ENCODE assay signal across 19 cellular contexts in the genomic region with DNA sequence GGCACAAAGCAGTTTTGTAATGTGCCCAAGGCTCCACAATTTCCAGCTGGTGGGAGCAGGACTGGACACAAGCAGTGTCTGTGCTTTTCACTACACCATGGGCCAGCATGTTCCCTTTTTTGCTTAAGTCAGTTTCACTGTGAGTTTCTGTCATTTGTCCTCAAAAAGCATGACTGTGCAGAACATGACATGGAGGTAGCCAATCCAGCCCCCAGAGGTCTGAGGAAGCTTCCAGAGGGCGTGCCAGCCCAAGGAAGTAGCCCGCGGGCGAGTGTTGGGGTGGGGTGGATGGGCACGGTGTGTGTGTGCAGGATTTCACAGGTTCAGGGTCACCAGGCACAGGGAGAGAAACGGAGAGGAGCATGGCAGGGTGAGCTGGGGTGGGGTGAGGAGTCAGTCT. TPM values are rescaled to one million over a fixed set of nuclear protein-coding genes. Genes with fewer than 3 reads are reported as not detected.
DNase-seq lines count a peak whose midpoint lies in the region; ATAC-seq and TF ChIP-seq lines count a peak whose summit lies in the region.
"Had no signal": no experiment of that assay in that cellular context is flagged by ENCODE, and none has a peak within 500 bp of the region (broad histone marks: within the 10 kb centered on the region; RNA-seq: fewer than 3 reads in every experiment).

No MANE protein-coding gene starts in this region.

- no peaks in the 10 kb centered on the region for H3K9me3 Mint-ChIP-seq in activated CD8-positive, alpha-beta T cell treated with anti-CD3 and anti-CD28 coated beads, Interleukin-2, amount 10 ng/mL, durations not matched to agents 7 days and 5 days (ENCODE audit: insufficient read depth)
- H3K9me3 Mint-ChIP-seq: activated T-cell treated with anti-CD3 and anti-CD28 coated beads, Interleukin-2, amount 50 U/mL, for 4 hours; IgD-negative memory B cell; naive thymus-derived CD8-positive, alpha-beta T cell; T-cell had no signal

- DNase-seq in Right ventricle myocardium superior: peak; percentile 59
- no peak for DNase-seq in cardiac septum (ENCODE audit: low spot score)
- peak; percentile 52 to 57 for DNase-seq in erythroblast (lab: John Stamatoyannopoulos, UW)
- DNase-seq in medulla oblongata (ENCODE audit: extremely low spot score): peak; percentile 82
- no peak for DNase-seq in activated CD4-positive, alpha-beta T cell treated with anti-CD3 and anti-CD28 coated beads for 1 hour
- no peak for DNase-seq in activated CD8-positive, alpha-beta T cell treated with anti-CD3 and anti-CD28 coated beads, Interleukin-2, amount 10 ng/mL, durations not matched to agents 7 days and 5 days
- DNase-seq: activated CD4-positive, alpha-beta T cell treated with anti-CD3 and anti-CD28 coated beads for 48 hours; activated T-cell treated with anti-CD3 and anti-CD28 coated beads, Interleukin-2, amount 50 U/mL, for 4 hours; COR-L47; GOT3; naive thymus-derived CD8-positive, alpha-beta T cell; NCI-H1436; NCI-H446 treated with DMSO at 0.1 percent for 48 hours; PC-3; stimulated activated CD4-positive, alpha-beta T cell treated with anti-CD3 and anti-CD28 coated beads, Interleukin-2, amount 100 ng/mL, for 24 hours; T-cell had no signal

- ATAC-seq in Right ventricle myocardium superior (ENCODE audit: poor library complexity) (peak; percentile 53), HG03108 (IDR thresholded peaks at IDR 0.05; ENCODE audit: unreplicated experiment) (no peak), esophagus mucosa (no peak)
- ATAC-seq in activated CD8-positive, alpha-beta T cell treated with anti-CD3 and anti-CD28 coated beads, Interleukin-2, amount 10 ng/mL, durations not matched to agents 7 days and 5 days: no peak
- ATAC-seq: activated T-cell treated with anti-CD3 and anti-CD28 coated beads, Interleukin-2, amount 50 U/mL, for 4 hours; naive thymus-derived CD8-positive, alpha-beta T cell; PC-3; T-cell had no signal

- H3K4me1 Mint-ChIP-seq in activated CD8-positive, alpha-beta T cell treated with anti-CD3 and anti-CD28 coated beads, Interleukin-2, amount 10 ng/mL, durations not matched to agents 7 days and 5 days (ENCODE audit: low read depth): peaks cover 1% of the 10 kb centered on the region
- H3K4me1 Mint-ChIP-seq: IgD-negative memory B cell, T-cell had no signal

- POLR2A ChIA-PET in activated CD8-positive, alpha-beta T cell treated with anti-CD3 and anti-CD28 coated beads, Interleukin-2, amount 10 ng/mL, durations not matched to agents 7 days and 5 days (lab: Charles Lee): no interaction called here

- no peaks in the 10 kb centered on the region for H3K36me3 Mint-ChIP-seq in activated CD8-positive, alpha-beta T cell treated with anti-CD3 and anti-CD28 coated beads, Interleukin-2, amount 10 ng/mL, durations not matched to agents 7 days and 5 days (ENCODE audit: low read depth)

- H3K27ac Mint-ChIP-seq in activated CD8-positive, alpha-beta T cell treated with anti-CD3 and anti-CD28 coated beads, Interleukin-2, amount 10 ng/mL, durations not matched to agents 7 days and 5 days: no peak overlapping the region
- H3K27ac Mint-ChIP-seq: T-cell had no signal

- H3K4me3 Mint-ChIP-seq in activated CD8-positive, alpha-beta T cell treated with anti-CD3 and anti-CD28 coated beads, Interleukin-2, amount 10 ng/mL, durations not matched to agents 7 days and 5 days: no peak overlapping the region
- H3K4me3 Mint-ChIP-seq: activated T-cell treated with anti-CD3 and anti-CD28 coated beads, Interleukin-2, amount 50 U/mL, for 4 hours; IgD-negative memory B cell; naive thymus-derived CD8-positive, alpha-beta T cell; T-cell had no signal

- no peak for TF ChIP-seq POLR2A in erythroblast (IDR thresholded peaks at IDR 0.05; ENCODE audit: low read length)

- intact Hi-C loops in Right ventricle myocardium superior (cut with DNase I): no loop called here
- intact Hi-C loops in cardiac septum (cut with DNase I): no loop called here

- CTCF ChIA-PET in activated CD8-positive, alpha-beta T cell treated with anti-CD3 and anti-CD28 coated beads, Interleukin-2, amount 10 ng/mL, durations not matched to agents 7 days and 5 days (lab: Charles Lee): interaction anchor here (1.0 kb wide), 1 partner anchor 11 kb away, joined by 3 read pairs; no protein-coding TSS in a partner anchor

- no peaks in the 10 kb centered on the region for H3K27me3 Mint-ChIP-seq in activated CD8-positive, alpha-beta T cell treated with anti-CD3 and anti-CD28 coated beads, Interleukin-2, amount 10 ng/mL, durations not matched to agents 7 days and 5 days (ENCODE audit: low read depth)
- H3K27me3 Mint-ChIP-seq: IgD-negative memory B cell; naive thymus-derived CD8-positive, alpha-beta T cell; T-cell had no signal

RNA-seq across cellular contexts. Expression of a gene that starts 8.0 kb away (rescaled TPM):
- total RNA-seq in Right ventricle myocardium superior (16.9 TPM), cardiac septum (19.3 TPM), esophagus mucosa (10.4 TPM)
- total RNA-seq in activated CD8-positive, alpha-beta T cell treated with anti-CD3 and anti-CD28 coated beads, Interleukin-2, amount 10 ng/mL, durations not matched to agents 7 days and 5 days: 10 to 100 TPM; 21.7 to 23.1 TPM

RNA-seq across cellular contexts. Expression of a gene that starts 21.7 kb away (rescaled TPM):
- total RNA-seq in Right ventricle myocardium superior (21.0 TPM), cardiac septum (19.7 TPM), esophagus mucosa (28.4 TPM)
- 10 to 100 TPM; 57.3 to 57.4 TPM for total RNA-seq in activated CD8-positive, alpha-beta T cell treated with anti-CD3 and anti-CD28 coated beads, Interleukin-2, amount 10 ng/mL, durations not matched to agents 7 days and 5 days

Comparison
In these comparisons a context has a peak if more than half of its experiments do, and no peak if none do; other contexts are left out.
1. DNase-seq: peak in Right ventricle myocardium superior (single experiment), erythroblast (2 of 2) and medulla oblongata (single experiment); none in cardiac septum (single experiment), activated CD4-positive, alpha-beta T cell treated with anti-CD3 and anti-CD28 coated beads for 1 hour (single experiment) and activated CD8-positive, alpha-beta T cell treated with anti-CD3 and anti-CD28 coated beads, Interleukin-2, amount 10 ng/mL, durations not matched to agents 7 days and 5 days (single experiment).